Comparison of ENCODE assay signal across 1 cellular context in genomic region chr2:106789185-106789584, GRCh38.
TF ChIP-seq lines count a peak whose summit lies in the region.

No MANE protein-coding gene starts in this region.

TF ChIP-seq in H1, 55 proteins besides CTCF, POLR2A, EP300 and RAD21 (continued from another document):
- TF ChIP-seq USF2 (IDR thresholded peaks at IDR 0.05; ENCODE audit: low read length) (peak; percentile 56), SP4 (IDR thresholded peaks at IDR 0.05; ENCODE audit: low read length) (no peak), RBBP5 (IDR thresholded peaks at IDR 0.05; ENCODE audit: borderline replicate concordance, low read depth, low read length) (no peak), NANOG (IDR thresholded peaks at IDR 0.05; ENCODE audit: insufficient read depth, low read depth, low read length, poor library complexity, severe bottlenecking) (no peak), ZNF274 (IDR thresholded peaks at IDR 0.05; ENCODE audit: borderline replicate concordance, extremely low read depth, low read length) (no peak), CHD2 (IDR thresholded peaks at IDR 0.05; ENCODE audit: low read length) (no peak), TCF12 (IDR thresholded peaks at IDR 0.05; ENCODE audit: low read depth, low read length) (no peak), JUN (IDR thresholded peaks at IDR 0.05; ENCODE audit: low read depth, low read length) (no peak), SIX5 (IDR thresholded peaks at IDR 0.05; ENCODE audit: low read depth, low read length) (peak; percentile 29; the same call in 1 of the 2 replicates)
